ENCODE assay signal across 1 cellular context in the genomic region with DNA sequence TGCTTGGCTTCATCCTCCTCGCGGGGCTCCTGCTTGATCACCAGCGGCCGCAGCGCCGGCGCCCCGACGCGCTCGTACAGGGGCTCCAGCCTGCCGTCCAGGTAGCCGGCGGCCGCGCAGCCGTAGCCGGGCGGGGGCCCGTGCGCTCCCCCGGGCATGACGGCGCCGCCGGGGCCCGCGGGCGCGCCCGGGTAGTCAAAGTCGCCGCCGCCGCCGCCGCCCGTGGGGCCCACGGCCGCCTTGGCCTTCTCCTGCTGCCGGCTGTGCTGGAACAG.
TF ChIP-seq lines count a peak whose summit lies in the region.

No MANE protein-coding gene starts in this region.

TF ChIP-seq in GM23338, 12 proteins besides CTCF, POLR2A, EP300 and RAD21:
- TF ChIP-seq ZNF462 (CRISPR knock-in tag; IDR thresholded peaks at IDR 0.05) (no peak), JUNB (IDR thresholded peaks at IDR 0.05; ENCODE audit: unreplicated experiment) (no peak), REST (IDR thresholded peaks at IDR 0.05; ENCODE audit: unreplicated experiment) (no peak), ZNF331 (CRISPR knock-in tag; IDR thresholded peaks at IDR 0.05; ENCODE audit: low read depth) (no peak), CREB1 (CRISPR knock-in tag; IDR thresholded peaks at IDR 0.05; ENCODE audit: low read depth) (no peak), NANOG (IDR thresholded peaks at IDR 0.05; ENCODE audit: borderline replicate concordance) (no peak), POLR2AphosphoS5 (IDR thresholded peaks at IDR 0.05; ENCODE audit: low read depth) (no peak), ETS1 (IDR thresholded peaks at IDR 0.05) (no peak), EZH2phosphoT487 (IDR thresholded peaks at IDR 0.05; ENCODE audit: unreplicated experiment) (no peak), EZH2 (IDR thresholded peaks at IDR 0.05; ENCODE audit: low read depth, unreplicated experiment) (no peak), ZNF114 (CRISPR knock-in tag; IDR thresholded peaks at IDR 0.05) (no peak), STAT1 (IDR thresholded peaks at IDR 0.05; ENCODE audit: unreplicated experiment) (no peak)
